9 cellular contexts compared by ENCODE assay signal in the genomic region with DNA sequence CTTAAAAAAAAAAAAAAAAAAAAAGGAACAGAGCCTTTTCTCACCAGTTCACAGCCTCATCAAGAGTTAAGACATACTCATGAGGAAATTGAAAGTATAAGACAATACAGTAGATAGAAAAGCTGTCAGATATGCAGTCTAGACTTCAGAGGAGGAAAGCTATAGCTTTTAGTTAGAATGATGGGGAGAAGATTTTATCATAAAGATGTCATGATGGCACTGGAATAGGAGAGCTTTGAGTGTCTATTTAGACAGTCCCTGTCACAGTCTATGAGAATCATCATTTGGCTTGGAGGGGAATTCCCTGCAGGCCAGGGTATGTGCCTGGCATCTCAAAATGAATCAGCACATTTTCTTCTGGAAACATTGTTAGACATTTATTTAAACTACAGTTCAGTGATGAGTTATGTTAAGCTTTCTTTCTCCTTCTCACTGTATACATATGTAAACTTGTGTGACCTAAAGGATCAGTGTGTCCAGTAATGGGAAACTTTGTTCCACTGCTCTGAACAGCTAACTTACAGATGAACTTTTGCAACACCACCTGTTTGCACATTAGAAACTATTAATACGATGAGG. TPM values are rescaled to one million over a fixed set of nuclear protein-coding genes. Genes with fewer than 3 reads are reported as not detected.
A peak's percentile ranks its signal among the peaks of the same experiment; 100 is the strongest.
DNase-seq lines count a peak whose midpoint lies in the region; ATAC-seq, FAIRE-seq and TF ChIP-seq lines count a peak whose summit lies in the region.
"Had no signal": no experiment of that assay in that cellular context is flagged by ENCODE, and none has a peak within 500 bp of the region (broad histone marks: within the 10 kb centered on the region; RNA-seq: fewer than 3 reads in every experiment).

No MANE protein-coding gene starts in this region.

- no peaks in the 10 kb centered on the region for H3K9me3 ChIP-seq in fibroblast of lung (ENCODE audit: control insufficient read depth, insufficient read depth, low read depth, low read length)

- H4K20me1 ChIP-seq in fibroblast of lung (ENCODE audit: control insufficient read depth, extremely low read depth, insufficient read depth, low read length): no peaks in the 10 kb centered on the region

- H2AFZ ChIP-seq in fibroblast of lung (ENCODE audit: low read length): no peak overlapping the region

- peaks cover 29% of the 10 kb centered on the region for H3K79me2 ChIP-seq in fibroblast of lung (ENCODE audit: control insufficient read depth, insufficient read depth, low read length)

- ATAC-seq in GM21367 (IDR thresholded peaks at IDR 0.05; ENCODE audit: unreplicated experiment): peak; percentile 26

- no peak for TF ChIP-seq CTCF in AG10803 (conservative IDR thresholded peaks at IDR 0.05; ENCODE audit: low read length)
- no peak for TF ChIP-seq CTCF in fibroblast of lung (conservative IDR thresholded peaks at IDR 0.05 in 1 of 2, IDR thresholded peaks at IDR 0.05 in 1 of 2; ENCODE audit: low read depth in 1 of 2, low read length in 2 of 2)

- no peak overlapping the region for H3K9ac ChIP-seq in fibroblast of lung (ENCODE audit: insufficient read depth, low read length)

- H3K27me3 ChIP-seq in fibroblast of lung (ENCODE audit: control insufficient read depth, insufficient read depth, low read length): no peaks in the 10 kb centered on the region
- H3K27me3 ChIP-seq: cardiac muscle cell had no signal

- peaks cover 5% of the 10 kb centered on the region for H3K4me1 ChIP-seq in fibroblast of lung (ENCODE audit: control insufficient read depth, extremely low read depth, insufficient read depth, low read length)

- DNase-seq in AG10803 (ENCODE audit: low read depth): peak; percentile 45
- DNase-seq in RCC 7860 (ENCODE audit: low spot score): peak; percentile 61
- peak; percentile 33 to 71 for DNase-seq in fibroblast of lung (ENCODE audit: low read depth in 2 of 2)
- no peak for DNase-seq in KG1 (lab: John Stamatoyannopoulos, UW)
- DNase-seq in SK-N-DZ (ENCODE audit: low spot score): no peak
- no peak for DNase-seq in frontal cortex (ENCODE audit: low spot score in 2 of 2)
- no peak for DNase-seq in NK-92 (lab: John Stamatoyannopoulos, UW; ENCODE audit: unreplicated experiment)

- H3K4me3 ChIP-seq in AG10803 (ENCODE audit: low read length) (no peak overlapping the region), fibroblast of lung (replicated peaks in 1 of 4; ENCODE audit: control extremely low read depth in 1 of 4, insufficient read depth in 1 of 4, low read depth in 3 of 4, low read length in 4 of 4) (no peak overlapping the region)
- H3K4me3 ChIP-seq: cardiac muscle cell had no signal

- peak overlapping the region; percentile 32 for H3K27ac ChIP-seq in fibroblast of lung (ENCODE audit: insufficient read depth, low read length)
- H3K27ac ChIP-seq: cardiac muscle cell had no signal

- H3K36me3 ChIP-seq in fibroblast of lung (ENCODE audit: control insufficient read depth, insufficient read depth, low read length): no peaks in the 10 kb centered on the region
- H3K36me3 ChIP-seq: cardiac muscle cell had no signal

- peak; percentile 62 for FAIRE-seq in RCC 7860 (lab: Jason Lieb, UNC)
- FAIRE-seq in frontal cortex (lab: Jason Lieb, UNC): no peak

- no peak overlapping the region for H3K4me2 ChIP-seq in fibroblast of lung (ENCODE audit: extremely low read depth, insufficient read depth, low read length)

RNA-seq across cellular contexts. Expression of gene RAB35, which starts 2.9 kb away (rescaled TPM):
- total RNA-seq in fibroblast of lung: 23.4 and 29.7 TPM in 2 replicates
- polyA plus RNA-seq in fibroblast of lung: 51.4 and 70.9 TPM in 2 replicates
- polyA plus RNA-seq in fibroblast of lung (2012): 48.2 and 53.8 TPM in 2 replicates
- 62.9 and 111 TPM in 2 replicates for polyA minus RNA-seq in fibroblast of lung (ENCODE audit: low replicate concordance)
- polyA plus RNA-seq in SK-N-DZ (2014; cell fraction: cytosol; rRNA removed): 48.6 and 55.3 TPM in 2 replicates
- polyA plus RNA-seq in SK-N-DZ (2014; cell fraction: nucleus; rRNA removed): 23.5 and 36.0 TPM in 2 replicates
- 37.5 TPM for total RNA-seq in frontal cortex

Comparison
In these comparisons a context has a peak if more than half of its experiments do, and no peak if none do; other contexts are left out.
1. DNase-seq: peak in AG10803 (single experiment), RCC 7860 (single experiment) and fibroblast of lung (2 of 2); none in KG1 (single experiment), SK-N-DZ (single experiment), frontal cortex (0 of 2) and NK-92 (single experiment).